8 cellular contexts compared by ENCODE assay signal in genomic region chr5:62779010-62779422, GRCh38.
DNase-seq lines count a peak whose midpoint lies in the region; ATAC-seq, FAIRE-seq and TF ChIP-seq lines count a peak whose summit lies in the region.

No MANE protein-coding gene starts in this region.

- H3K9me1 ChIP-seq in endothelial cell of umbilical vein (replicated peaks; ENCODE audit: control insufficient read depth, extremely low read depth, insufficient read depth, low read length) = no peaks in the 10 kb centered on the region

- peak; percentile 81 for FAIRE-seq in endothelial cell of umbilical vein (lab: Jason Lieb, UNC)

- intact Hi-C loops in endothelial cell of umbilical vein (cut with micrococcal nuclease) = loop anchor here (1.0 kb wide), 2 partner anchors 319 to 336 kb away; no protein-coding TSS in a partner anchor

- TF ChIP-seq CTCF in BE2C (IDR thresholded peaks at IDR 0.05; ENCODE audit: low read depth, low read length) (peak; percentile 81), endothelial cell of umbilical vein (IDR thresholded peaks at IDR 0.05; ENCODE audit: extremely low read depth in 1 of 2, insufficient read depth in 1 of 2, low read depth in 1 of 2, low read length in 2 of 2) (peak; percentile 66 to 69)

- H3K27me3 ChIP-seq in BE2C (no peaks in the 10 kb centered on the region), endothelial cell of umbilical vein (ENCODE audit: control insufficient read depth in 2 of 2, insufficient read depth in 2 of 2, low read length in 2 of 2) (no peaks in the 10 kb centered on the region)

- H3K36me3 ChIP-seq in BE2C (no peaks in the 10 kb centered on the region), endothelial cell of umbilical vein (ENCODE audit: control insufficient read depth in 2 of 2, extremely low read depth in 1 of 2, insufficient read depth in 2 of 2, low read length in 2 of 2) (no peaks in the 10 kb centered on the region)

- H3K4me3 ChIP-seq in BE2C (ENCODE audit: low read depth, low read length) (no peak overlapping the region), endothelial cell of umbilical vein (replicated peaks in 1 of 3; ENCODE audit: insufficient read depth in 1 of 3, low read depth in 1 of 3, low read length in 3 of 3) (no peak overlapping the region)

- DNase-seq in BE2C (peak; percentile 36), KBM-7 (peak; percentile 54), RPMI8226 (peak; percentile 74), endothelial cell of umbilical vein (ENCODE audit: low read depth, low spot score) (peak; percentile 52), midbrain (lab: John Stamatoyannopoulos, UW) (peak; percentile 65), DMS79 treated with DMSO at 0.1 percent for 48 hours (lab: John Stamatoyannopoulos, UW) (no peak)
- no peak for DNase-seq in activated CD4-positive, alpha-beta T cell treated with anti-CD3 and anti-CD28 coated beads for 4 hours

- H3K9me3 ChIP-seq in BE2C = no peaks in the 10 kb centered on the region
- no peaks in the 10 kb centered on the region for H3K9me3 ChIP-seq in endothelial cell of umbilical vein (replicated peaks; ENCODE audit: control insufficient read depth, insufficient read depth, low read length)

- H3K4me2 ChIP-seq in endothelial cell of umbilical vein (ENCODE audit: insufficient read depth, low read length) = no peak overlapping the region

- no peak overlapping the region for H2AFZ ChIP-seq in endothelial cell of umbilical vein (ENCODE audit: low read depth, low read length)

- peak; percentile 51 for ATAC-seq in GM18858 (IDR thresholded peaks at IDR 0.05; ENCODE audit: unreplicated experiment)

- dilution Hi-C loops in endothelial cell of umbilical vein (cut with MboI; ENCODE audit: extremely low pct_ligation_motif_present, low sequenced_read_pairs) = no loop called here

- no peak overlapping the region for H3K9ac ChIP-seq in endothelial cell of umbilical vein (replicated peaks; ENCODE audit: extremely low read depth, insufficient read depth, low read length)

- BruUV-seq in endothelial cell of umbilical vein (replicated peaks; lab: Mats Ljungman, UMichigan) = no TSS peak

- POLR2A ChIA-PET in endothelial cell of umbilical vein (lab: Charles Lee) = interaction anchor here (0.6 kb wide), 1 partner anchor 556 kb away, joined by 5 read pairs; no protein-coding TSS in a partner anchor

- CTCF ChIA-PET in endothelial cell of umbilical vein (lab: Charles Lee) = interaction anchor here (0.7 to 5.6 kb wide), 23 partner anchors 13 to 554 kb away, joined by 3 to 132 read pairs (median 4); partner anchors contain the start of genes DIMT1 and IPO11

- in situ Hi-C loops in KBM-7 (cut with MboI; ENCODE audit: low pct_unique_long_range_greater_than_20kb, low sequenced_read_pairs) = no loop called here

- H3K27ac ChIP-seq in endothelial cell of umbilical vein (ENCODE audit: insufficient read depth, low read depth, low read length) = no peak overlapping the region

- no peak for TF ChIP-seq POLR2A in endothelial cell of umbilical vein (IDR thresholded peaks at IDR 0.05; ENCODE audit: low read depth, low read length)

- H3K4me1 ChIP-seq in BE2C = no peaks in the 10 kb centered on the region
- H3K4me1 ChIP-seq in endothelial cell of umbilical vein (ENCODE audit: control insufficient read depth, extremely low read depth, insufficient read depth, low read length) = no peaks in the 10 kb centered on the region

- no peaks in the 10 kb centered on the region for H4K20me1 ChIP-seq in endothelial cell of umbilical vein (replicated peaks; ENCODE audit: control insufficient read depth, extremely low read depth, insufficient read depth, low read length)

- no peaks in the 10 kb centered on the region for H3K79me2 ChIP-seq in endothelial cell of umbilical vein (ENCODE audit: control insufficient read depth, insufficient read depth, low read length)

TF ChIP-seq in endothelial cell of umbilical vein, 7 proteins besides CTCF, POLR2A, EP300 and RAD21:
- no peak for TF ChIP-seq GATA2 (IDR thresholded peaks at IDR 0.05; ENCODE audit: insufficient read depth, insufficient read length, low read depth, low read length)
- no peak for TF ChIP-seq EZH2 (IDR thresholded peaks at IDR 0.05; ENCODE audit: borderline replicate concordance, low read depth, low read length, severe bottlenecking)
- TF ChIP-seq MAX (IDR thresholded peaks at IDR 0.05; ENCODE audit: insufficient read depth, insufficient read length) = no peak
- no peak for TF ChIP-seq FOS (IDR thresholded peaks at IDR 0.05; ENCODE audit: borderline replicate concordance, insufficient read depth, low read length)
- TF ChIP-seq POLR2AphosphoS5 (IDR thresholded peaks at IDR 0.05; ENCODE audit: insufficient read depth, low read depth, low read length) = no peak
- TF ChIP-seq MYC (IDR thresholded peaks at IDR 0.05; ENCODE audit: low read depth, low read length) = no peak
- TF ChIP-seq JUN (IDR thresholded peaks at IDR 0.05; ENCODE audit: borderline replicate concordance, insufficient read depth, insufficient read length, low read depth) = no peak

Comparison
In these comparisons a context has a peak if more than half of its experiments do, and no peak if none do; other contexts are left out.
1. DNase-seq: peak in BE2C (single experiment), KBM-7 (single experiment), RPMI8226 (single experiment), endothelial cell of umbilical vein (single experiment) and midbrain (single experiment); none in DMS79 treated with DMSO at 0.1 percent for 48 hours (single experiment) and activated CD4-positive, alpha-beta T cell treated with anti-CD3 and anti-CD28 coated beads for 4 hours (0 of 2).